23 cellular contexts compared by ENCODE assay signal in the genomic region with DNA sequence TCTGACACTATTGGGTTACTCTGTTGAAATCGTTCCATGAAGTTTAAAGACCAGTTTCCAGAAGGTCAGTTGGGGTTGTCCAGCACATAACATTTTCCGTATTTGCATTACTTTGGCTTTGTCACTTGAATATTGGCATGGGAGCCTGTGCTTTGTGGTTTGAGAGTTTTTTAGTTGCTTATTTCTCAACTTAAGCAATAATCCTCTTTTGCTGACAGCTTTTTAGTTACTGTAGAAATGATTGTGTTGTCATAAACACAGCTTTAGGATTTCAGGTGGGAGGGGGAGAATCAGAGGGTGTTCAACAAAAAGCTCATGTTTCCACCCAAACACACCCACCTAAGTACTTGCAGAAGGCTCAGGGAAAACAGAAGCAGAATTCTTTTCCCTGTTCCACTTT.
"Had no signal": no experiment of that assay in that cellular context is flagged by ENCODE, and none has a peak within 500 bp of the region (broad histone marks: within the 10 kb centered on the region; RNA-seq: fewer than 3 reads in every experiment).

No MANE protein-coding gene starts in this region.

- H3K79me2 ChIP-seq: parathyroid adenoma had no signal

- H3K4me3 ChIP-seq: adrenal gland, ascending aorta, cardiac muscle cell, esophagus squamous epithelium, lung, sigmoid colon, upper lobe of right lung had no signal

- H3K27me3 ChIP-seq: adrenal gland, ascending aorta, cardiac muscle cell, esophagus squamous epithelium, foreskin keratinocyte, sigmoid colon, upper lobe of right lung had no signal

- H3K36me3 ChIP-seq: adrenal gland, ascending aorta, cardiac muscle cell, esophagus squamous epithelium, sigmoid colon, upper lobe of right lung had no signal

- DNase-seq: activated CD4-positive, alpha-beta T cell treated with anti-CD3 and anti-CD28 coated beads for 1 hour; activated CD8-positive, alpha-beta memory T cell treated with anti-CD3 and anti-CD28 coated beads, Interleukin-2, amount 50 U/mL, for 4 hours; activated T-cell treated with anti-CD3 and anti-CD28 coated beads, Interleukin-2, amount 50 U/mL, for 24 hours; adrenal gland; cortex of kidney; endodermal cell; esophagus squamous epithelium; foreskin keratinocyte; immature natural killer cell; nucleus accumbens; sigmoid colon; stimulated activated CD4-positive, alpha-beta T cell treated with anti-CD3 and anti-CD28 coated beads, Interleukin-4, amount 100 ng/mL, for 1 hour; stimulated activated naive CD4-positive, alpha-beta T cell treated with Interleukin-2 at 50 U/mL for 16 hours; T-cell; upper lobe of right lung had no signal

- H3K4me1 ChIP-seq: adrenal gland, ascending aorta, esophagus squamous epithelium, foreskin keratinocyte, parathyroid adenoma, sigmoid colon, upper lobe of right lung had no signal

- H2AFZ ChIP-seq: parathyroid adenoma had no signal

- H3K27ac ChIP-seq: adrenal gland, ascending aorta, cardiac muscle cell, esophagus squamous epithelium, foreskin keratinocyte, parathyroid adenoma, sigmoid colon, upper lobe of right lung had no signal

- H3K9me3 ChIP-seq: adrenal gland, ascending aorta, esophagus squamous epithelium, sigmoid colon, upper lobe of right lung had no signal

- ATAC-seq: activated naive CD4-positive, alpha-beta T cell treated with anti-CD3 and anti-CD28 coated beads, Interleukin-2, amount 50 U/mL, for 72 hours; activated T-helper 17 cell treated with anti-CD3 and anti-CD28 coated beads, Interleukin-2, amount 50 U/mL, for 72 hours; foreskin keratinocyte; left lobe of liver; T-cell; upper lobe of right lung had no signal

- FAIRE-seq: TTC549 had no signal

- H3K9ac ChIP-seq: parathyroid adenoma had no signal
